ENCODE assay signal across 8 cellular contexts in the genomic region with DNA sequence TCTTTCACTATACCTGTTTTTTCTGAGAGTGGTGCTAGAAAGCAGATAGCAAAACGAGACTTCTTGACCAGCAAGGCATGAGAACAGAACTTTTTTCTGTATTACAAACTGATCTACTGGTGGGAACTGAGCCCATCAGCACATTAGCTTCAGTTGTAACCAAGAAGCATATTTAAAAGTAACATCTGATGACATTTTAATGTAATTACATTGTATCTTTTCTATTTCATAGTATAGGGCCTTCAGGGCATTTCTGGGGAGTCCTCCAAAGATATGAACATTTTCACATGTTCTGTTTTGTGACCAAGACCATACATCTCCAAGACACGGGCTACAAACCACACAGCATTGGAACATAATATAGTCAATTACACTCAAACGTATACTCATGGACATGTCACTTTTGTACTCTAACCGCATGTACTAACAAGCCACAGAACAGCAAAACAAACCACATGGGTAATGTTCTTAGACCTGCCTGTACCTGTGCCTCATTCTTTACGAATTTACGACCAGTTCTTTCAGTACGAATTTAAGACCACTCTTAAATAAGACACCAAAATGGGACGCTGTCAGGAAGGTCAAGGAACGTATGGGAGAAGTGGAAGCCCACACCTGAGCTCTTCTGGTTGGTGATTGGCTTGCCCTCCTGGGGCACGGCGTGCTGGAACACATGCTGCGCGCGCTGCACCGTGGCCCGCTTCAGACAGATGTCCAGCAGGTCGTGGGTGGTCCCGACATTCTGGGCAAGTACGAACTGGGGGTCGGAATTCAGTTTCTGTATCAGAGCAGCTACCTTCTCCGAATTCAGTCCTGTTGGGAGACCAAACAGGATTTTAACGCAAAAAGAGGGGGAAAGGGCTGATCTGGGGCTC. TPM values are rescaled to one million over a fixed set of nuclear protein-coding genes. Genes with fewer than 3 reads are reported as not detected.
DNase-seq lines count a peak whose midpoint lies in the region; ATAC-seq and TF ChIP-seq lines count a peak whose summit lies in the region.

No MANE protein-coding gene starts in this region.

- ATAC-seq in HG02852 (IDR thresholded peaks at IDR 0.05; ENCODE audit: unreplicated experiment) (peak; percentile 55), Right ventricle myocardium superior (ENCODE audit: poor library complexity) (peak; percentile 64), GM21576 (IDR thresholded peaks at IDR 0.05; ENCODE audit: unreplicated experiment) (no peak)

- H3K27ac ChIP-seq in OCI-LY3 (ENCODE audit: low read length), result peak overlapping the region; percentile 22; the same call in 1 of the 2 replicates

- H3K27me3 ChIP-seq in OCI-LY3 (ENCODE audit: low read depth, low read length), result no peaks in the 10 kb centered on the region

- intact Hi-C loops in Right ventricle myocardium superior (cut with DNase I) (no loop called here), posterior cingulate gyrus (cut with DNase I) (loop anchor here (5.0 kb wide), 1 partner anchor 86 kb away; the partner anchor contains the start of gene CPD)

- H3K4me2 ChIP-seq in OCI-LY3 (ENCODE audit: low read length), result peak overlapping the region; percentile 90

- H4K20me1 ChIP-seq in OCI-LY3 (ENCODE audit: insufficient read depth, low read length), result 0 out of 2 replicates have a peak, but pooled peaks cover 4% of the 10 kb centered on the region

- no peaks in the 10 kb centered on the region for H3K9me3 ChIP-seq in OCI-LY3 (ENCODE audit: insufficient read depth, low read length)

- peak overlapping the region; percentile 81 for H3K4me3 ChIP-seq in OCI-LY3 (ENCODE audit: low read length)

- peaks cover 13% of the 10 kb centered on the region for H3K4me1 ChIP-seq in OCI-LY3 (ENCODE audit: low read length)

- peak overlapping the region; percentile 83 for H3K9ac ChIP-seq in OCI-LY3 (ENCODE audit: low read length)

- H3K36me3 ChIP-seq in OCI-LY3 (replicated peaks; ENCODE audit: low read depth, low read length), result peaks cover 22% of the 10 kb centered on the region

- DNase-seq in NCI-H2029 treated with DMSO at 0.1 percent for 48 hours (lab: John Stamatoyannopoulos, UW) (peak; percentile 26), NCI-H2029 (lab: John Stamatoyannopoulos, UW) (no peak), activated gamma-delta T cell treated with Interleukin-2 at 50 U/mL for 16 hours (peak; percentile 7), Right ventricle myocardium superior (peak; percentile 59), posterior cingulate gyrus (peak in 8 of 10 donors; percentile 13 to 86 (median 23))

- H3K79me2 ChIP-seq in OCI-LY3 (ENCODE audit: low read length), result peaks cover 26% of the 10 kb centered on the region

- H2AFZ ChIP-seq in OCI-LY3 (ENCODE audit: low read depth, low read length), result peak overlapping the region; percentile 25; the same call in 1 of the 2 replicates

- no peak for TF ChIP-seq CTCF in OCI-LY3 (IDR thresholded peaks at IDR 0.05; ENCODE audit: low read depth, low read length)

RNA-seq across cellular contexts. Expression of gene BLMH, which starts 0.8 kb away (rescaled TPM):
- total RNA-seq in Right ventricle myocardium superior, result 13.4 TPM

RNA-seq across cellular contexts. Expression of gene TMIGD1, which starts 42.9 kb away (rescaled TPM):
- total RNA-seq in Right ventricle myocardium superior, result not detected

RNA-seq across cellular contexts. Expression of gene SLC6A4, which starts 55.4 kb away (rescaled TPM):
- total RNA-seq in Right ventricle myocardium superior, result 0.75 TPM
